Comparison of ENCODE assay signal across 1 cellular context in the genomic region with DNA sequence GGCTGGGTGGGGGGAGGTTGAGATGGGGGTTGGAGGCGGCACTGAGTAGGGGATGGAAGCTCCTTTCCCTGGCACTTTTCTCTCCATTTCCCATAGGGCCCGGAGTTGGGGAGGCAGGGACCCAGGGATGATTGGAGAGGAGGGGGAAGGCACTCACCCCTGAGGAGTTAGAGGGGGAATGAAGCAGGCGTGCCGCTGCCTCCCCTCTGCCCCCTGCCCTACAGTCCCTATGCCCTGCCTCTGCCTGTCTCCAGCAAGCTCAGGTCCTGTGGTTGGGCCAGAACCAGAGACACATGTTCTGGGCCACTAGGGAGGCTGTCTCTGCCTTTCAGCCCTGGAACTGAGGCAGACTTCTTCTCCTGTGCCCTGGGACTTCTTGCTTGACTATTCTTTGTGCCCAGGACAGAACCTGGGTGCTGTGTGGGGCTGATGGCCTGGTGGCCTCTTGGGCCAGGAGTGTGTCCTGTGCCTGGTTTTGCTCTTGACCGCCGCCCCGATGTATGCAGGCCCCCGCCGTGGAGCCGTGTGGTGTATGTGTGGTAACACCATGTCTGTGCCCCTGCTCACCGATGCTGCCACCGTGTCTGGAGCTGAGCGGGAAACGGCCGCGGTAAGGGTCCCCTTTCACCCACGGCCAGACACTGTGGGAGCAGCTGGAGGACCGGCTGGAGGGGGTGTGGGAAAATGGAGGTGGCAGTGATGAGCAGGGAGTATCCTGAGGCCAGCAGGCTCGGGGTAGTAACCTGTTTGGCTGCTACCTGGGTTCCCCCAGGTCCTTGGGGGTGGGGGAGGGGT.
TF ChIP-seq lines count a peak whose summit lies in the region.

No MANE protein-coding gene starts in this region.

TF ChIP-seq in H1, 55 proteins besides CTCF, POLR2A, EP300 and RAD21:
- no peak for TF ChIP-seq CHD2 (IDR thresholded peaks at IDR 0.05; ENCODE audit: low read length)
TF ChIP-seq in H1: peak in this region for 0.
